ENCODE assay signal across 18 cellular contexts in the genomic region with DNA sequence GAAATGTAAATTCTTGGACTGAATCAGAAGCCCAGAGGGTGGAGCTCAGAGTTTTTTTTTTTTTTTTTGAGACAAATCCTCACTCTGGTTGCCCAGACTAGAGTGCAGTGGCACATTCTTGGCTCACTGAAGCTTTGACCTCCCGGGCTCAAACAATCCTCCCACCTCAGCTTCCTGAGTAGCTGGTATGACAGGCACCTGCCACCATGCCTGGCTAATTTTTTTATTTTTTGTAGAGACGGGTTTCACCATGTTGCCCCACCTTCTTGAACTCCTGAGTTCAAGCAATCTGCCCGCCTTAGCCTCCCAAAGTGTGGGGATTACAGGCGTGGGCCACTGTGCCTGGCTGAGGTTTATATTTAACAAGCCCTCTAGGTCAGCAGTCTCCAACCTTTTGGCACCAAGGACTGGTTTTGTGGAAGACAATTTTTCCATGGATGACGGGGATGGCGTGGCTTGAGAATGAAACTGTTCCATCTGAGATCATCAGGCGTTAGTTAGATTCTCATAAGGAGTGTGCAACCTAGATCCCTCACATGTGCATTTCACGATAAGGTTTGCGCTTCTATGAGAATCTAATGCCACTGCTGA.
DNase-seq lines count a peak whose midpoint lies in the region; ATAC-seq and TF ChIP-seq lines count a peak whose summit lies in the region.
"Had no signal": no experiment of that assay in that cellular context is flagged by ENCODE, and none has a peak within 500 bp of the region (broad histone marks: within the 10 kb centered on the region; RNA-seq: fewer than 3 reads in every experiment).

No MANE protein-coding gene starts in this region.

- H3K4me3 ChIP-seq in HUES64 (ENCODE audit: low read length) (no peak overlapping the region), mesendoderm (ENCODE audit: low read length) (no peak overlapping the region)

- no peak overlapping the region for H2BK5ac ChIP-seq in mesendoderm (ENCODE audit: low read length)

- no peak overlapping the region for H2BK15ac ChIP-seq in mesendoderm (replicated peaks; ENCODE audit: low read depth)

- H3K27ac ChIP-seq in HUES64 (ENCODE audit: low read depth, low read length) (peak overlapping the region; percentile 94), mesendoderm (ENCODE audit: low read depth, low read length) (no peak overlapping the region), RWPE1 (no peak overlapping the region)

- H3K4ac ChIP-seq in mesendoderm (ENCODE audit: low read depth, low read length): no peak overlapping the region

- H3K79me2 ChIP-seq in mesendoderm (ENCODE audit: control insufficient read depth, insufficient read depth, low read length): no peaks in the 10 kb centered on the region

- peaks cover 67% of the 10 kb centered on the region for H3K4me1 Mint-ChIP-seq in chondrocyte (ENCODE audit: low read depth)
- H3K4me1 Mint-ChIP-seq: activated naive CD8-positive, alpha-beta T cell treated with anti-CD3 and anti-CD28 coated beads, Interleukin-2, amount 50 U/mL, for 24 hours had no signal

- H3K9ac ChIP-seq in HUES64 (ENCODE audit: low read depth, low read length) (peak overlapping the region; percentile 55; the same call in 1 of the 2 replicates), mesendoderm (ENCODE audit: low read length) (no peak overlapping the region)

- no peak overlapping the region for H3K23ac ChIP-seq in mesendoderm (ENCODE audit: low read length)

- H3K27me3 ChIP-seq in HUES64 (ENCODE audit: insufficient read depth, low read length) (no peaks in the 10 kb centered on the region), mesendoderm (ENCODE audit: insufficient read depth, low read length, poor library complexity) (no peaks in the 10 kb centered on the region)

- no peak overlapping the region for H4K5ac ChIP-seq in mesendoderm (ENCODE audit: low read length)

- peaks cover 2% of the 10 kb centered on the region for H3K79me1 ChIP-seq in mesendoderm (ENCODE audit: low read length)

- H3K4me3 Mint-ChIP-seq in chondrocyte (ENCODE audit: unreplicated experiment): no peak overlapping the region
- H3K4me3 Mint-ChIP-seq: activated naive CD8-positive, alpha-beta T cell treated with anti-CD3 and anti-CD28 coated beads, Interleukin-2, amount 50 U/mL, for 24 hours; activated T-cell treated with anti-CD3 and anti-CD28 coated beads, Interleukin-2, amount 50 U/mL, for 24 hours; CD8-positive, alpha-beta T cell; natural killer cell treated with Interleukin-12 subunit alpha and Interleukin-12 subunit beta and Interleukin-15 and Interleukin-18, amount 100 ng/mL, for 72 hours had no signal

- TF ChIP-seq CTCF in chondrocyte (IDR thresholded peaks at IDR 0.05) (no peak), RWPE1 (conservative IDR thresholded peaks at IDR 0.05; ENCODE audit: low read depth) (no peak)

- DNase-seq in ACHN (peak; percentile 87), chondrocyte (ENCODE audit: low spot score) (no peak), mesendoderm (peak; percentile 31), retina (no peak), NOMO-1 treated with dmso at 0.1 percent for 144 hours (lab: John Stamatoyannopoulos, UW; ENCODE audit: unreplicated experiment) (no peak), RWPE1 (ENCODE audit: low spot score) (no peak)
- DNase-seq: activated CD4-positive, alpha-beta T cell treated with anti-CD3 and anti-CD28 coated beads for 48 hours; activated naive CD8-positive, alpha-beta T cell treated with anti-CD3 and anti-CD28 coated beads, Interleukin-2, amount 50 U/mL, for 24 hours; activated T-cell treated with anti-CD3 and anti-CD28 coated beads, Interleukin-2, amount 50 U/mL, for 24 hours; CD8-positive, alpha-beta T cell; head of caudate nucleus; NCI-H2029 treated with DMSO at 0.1 percent for 48 hours; NCI-H748 treated with DMSO at 0.1 percent for 48 hours; stimulated activated CD4-positive, alpha-beta T cell treated with anti-CD3 and anti-CD28 coated beads, Interleukin-4, amount 100 ng/mL, for 4 hours had no signal

- no peak overlapping the region for H2BK120ac ChIP-seq in mesendoderm (ENCODE audit: low read depth, low read length)

- WGBS in HUES64: 86% methylated on average over 9 of the region's 9 CpGs
- no CpG with 5 or more reads among the region's 9 CpGs for WGBS in mesendoderm (ENCODE audit: extremely low coverage, insufficient coverage, low lambda C conversion rate)

- CTCF ChIA-PET in RWPE1 (lab: Yijun Ruan, JAX): interaction anchor here (1.1 kb wide), 1 partner anchor 37 kb away, joined by 3 read pairs; no protein-coding TSS in a partner anchor

- H3K27ac Mint-ChIP-seq in chondrocyte (ENCODE audit: unreplicated experiment): peak overlapping the region; percentile 87
- H3K27ac Mint-ChIP-seq: activated naive CD8-positive, alpha-beta T cell treated with anti-CD3 and anti-CD28 coated beads, Interleukin-2, amount 50 U/mL, for 24 hours; activated T-cell treated with anti-CD3 and anti-CD28 coated beads, Interleukin-2, amount 50 U/mL, for 24 hours; CD8-positive, alpha-beta T cell; natural killer cell treated with Interleukin-12 subunit alpha and Interleukin-12 subunit beta and Interleukin-15 and Interleukin-18, amount 100 ng/mL, for 72 hours had no signal

- H3K4me1 ChIP-seq in HUES64 (ENCODE audit: insufficient read depth, low read length) (peaks cover 67% of the 10 kb centered on the region), mesendoderm (ENCODE audit: control insufficient read depth, low read depth, low read length) (peaks cover 12% of the 10 kb centered on the region)

- no peak overlapping the region for H3K4me2 ChIP-seq in mesendoderm (ENCODE audit: low read length)

- POLR2A ChIA-PET in RWPE1 (lab: Yijun Ruan, JAX; ENCODE audit: low non-redundant PET): no interaction called here

- no peaks in the 10 kb centered on the region for H3K27me3 Mint-ChIP-seq in chondrocyte (ENCODE audit: low read depth)

- no peak overlapping the region for H3K56ac ChIP-seq in mesendoderm (ENCODE audit: low read length)

- in situ Hi-C loops in ACHN (cut with HindIII; ENCODE audit: low pct_ligation_motif_present, low pct_unique_long_range_greater_than_20kb, low sequenced_read_pairs): no loop called here

- no peaks in the 10 kb centered on the region for H3K36me3 Mint-ChIP-seq in chondrocyte (ENCODE audit: low read depth)
- H3K36me3 Mint-ChIP-seq: CD8-positive, alpha-beta T cell; natural killer cell treated with Interleukin-12 subunit alpha and Interleukin-12 subunit beta and Interleukin-15 and Interleukin-18, amount 100 ng/mL, for 72 hours had no signal

- no peak overlapping the region for H2AK5ac ChIP-seq in mesendoderm (ENCODE audit: low read length)

- H4K8ac ChIP-seq in mesendoderm (ENCODE audit: low read depth, low read length): no peak overlapping the region

- peaks cover 3% of the 10 kb centered on the region for H3K9me3 Mint-ChIP-seq in chondrocyte (ENCODE audit: low read depth)

- no peaks in the 10 kb centered on the region for H3K9me3 ChIP-seq in HUES64 (ENCODE audit: insufficient read depth, low read depth, low read length)

- no peak overlapping the region for H3K18ac ChIP-seq in mesendoderm (ENCODE audit: low read length)

- H3K36me3 ChIP-seq in HUES64 (ENCODE audit: insufficient read depth, low read length): no peaks in the 10 kb centered on the region
- no peaks in the 10 kb centered on the region for H3K36me3 ChIP-seq in mesendoderm (ENCODE audit: control insufficient read depth, insufficient read depth, low read length)

- no peak for ATAC-seq in GM21723 (IDR thresholded peaks at IDR 0.05; ENCODE audit: unreplicated experiment)
- ATAC-seq: activated naive CD8-positive, alpha-beta T cell treated with anti-CD3 and anti-CD28 coated beads, Interleukin-2, amount 50 U/mL, for 24 hours; CD8-positive, alpha-beta T cell; natural killer cell treated with Interleukin-12 subunit alpha and Interleukin-12 subunit beta and Interleukin-15 and Interleukin-18, amount 100 ng/mL, for 72 hours; sciatic nerve had no signal

Comparison
In these comparisons a context has a peak if more than half of its experiments do, and no peak if none do; other contexts are left out.
1. DNase-seq: peak in ACHN (single experiment) and mesendoderm (single experiment); none in chondrocyte (single experiment), retina (single experiment), NOMO-1 treated with dmso at 0.1 percent for 144 hours (single experiment) and RWPE1 (single experiment).